ENCODE assay signal across 8 cellular contexts in genomic region chr2:96509114-96509846, GRCh38. TPM values are rescaled to one million over a fixed set of nuclear protein-coding genes. Genes with fewer than 3 reads are reported as not detected.
A peak's percentile ranks its signal among the peaks of the same experiment; 100 is the strongest.
DNase-seq lines count a peak whose midpoint lies in the region; ATAC-seq and TF ChIP-seq lines count a peak whose summit lies in the region.

No MANE protein-coding gene starts in this region.

- no peaks in the 10 kb centered on the region for H3K36me3 Mint-ChIP-seq in GM23338 (ENCODE audit: low read depth)

- no peaks in the 10 kb centered on the region for H3K9me3 ChIP-seq in right atrium auricular region
- no peaks in the 10 kb centered on the region for H3K9me3 ChIP-seq in prostate gland

- no peaks in the 10 kb centered on the region for H4K20me1 ChIP-seq in GM23338 (replicated peaks; ENCODE audit: insufficient read depth)

- 30% methylated on average over 25 of the region's 32 CpGs for WGBS in prostate gland

- H3K79me2 ChIP-seq in GM23338 (replicated peaks; ENCODE audit: insufficient read depth), result no peaks in the 10 kb centered on the region

- peaks cover 5% of the 10 kb centered on the region; the same call in 2 of the 3 replicates for H3K9me3 Mint-ChIP-seq in GM23338

- H3K27ac ChIP-seq in GM23338 (ENCODE audit: low read depth), result no peak overlapping the region
- no peak overlapping the region for H3K27ac ChIP-seq in right atrium auricular region
- no peak overlapping the region for H3K27ac ChIP-seq in prostate gland

- H3K27ac Mint-ChIP-seq in GM23338, result no peak overlapping the region

- no peak for TF ChIP-seq POLR2A in prostate gland (IDR thresholded peaks at IDR 0.05)

- H3K4me3 Mint-ChIP-seq in GM23338, result peak overlapping the region; percentile 60; the same call in 2 of the 3 replicates

- peaks cover 22% of the 10 kb centered on the region for H3K27me3 Mint-ChIP-seq in GM23338 (ENCODE audit: insufficient read depth, low read depth, poor library complexity)

- intact Hi-C loops in prostate gland (cut with DNase I), result loop anchor here (2.0 to 10.0 kb wide), 3 partner anchors 43 to 204 kb away; partner anchors contain the start of gene SNRNP200

- H3K4me3 ChIP-seq in GM23338 (peak overlapping the region; percentile 63), right atrium auricular region (no peak overlapping the region), prostate gland (no peak overlapping the region)

- peak overlapping the region; percentile 82 for H3K4me2 ChIP-seq in GM23338

- no peaks in the 10 kb centered on the region for H3K9me2 ChIP-seq in GM23338 (ENCODE audit: insufficient read depth)

- H2AFZ ChIP-seq in GM23338, result peak overlapping the region; percentile 98

- ATAC-seq in GM23338 (peak; percentile 84), HG03520 (IDR thresholded peaks at IDR 0.05; ENCODE audit: unreplicated experiment) (no peak)

- TF ChIP-seq CTCF in GM23338 (conservative IDR thresholded peaks at IDR 0.05; ENCODE audit: low read depth in 2 of 2) (peak; percentile 83 to 98), right atrium auricular region (IDR thresholded peaks at IDR 0.05) (peak; percentile 96 to 99), prostate gland (IDR thresholded peaks at IDR 0.05) (peak; percentile 95 to 98 (median 98))

- H3K36me3 ChIP-seq in GM23338 (ENCODE audit: insufficient read depth) (no peaks in the 10 kb centered on the region; the same call in 1 of the 2 replicates), right atrium auricular region (no peaks in the 10 kb centered on the region), prostate gland (no peaks in the 10 kb centered on the region)

- DNase-seq in Daoy (ENCODE audit: low read depth) (peak; percentile 92), GM23338 (ENCODE audit: low spot score) (peak; percentile 93), MV-4-11 (lab: John Stamatoyannopoulos, UW) (peak; percentile 72), SKM-1 (lab: John Stamatoyannopoulos, UW; ENCODE audit: unreplicated experiment) (peak; percentile 58), amniotic epithelial cell (ENCODE audit: low read depth) (peak; percentile 75), right atrium auricular region (ENCODE audit: low spot score) (peak; percentile 85), prostate gland (ENCODE audit: low spot score) (peak; percentile 86)

- peaks cover 3% of the 10 kb centered on the region; the same call in 1 of the 2 replicates for H3K4me1 ChIP-seq in GM23338 (ENCODE audit: insufficient read depth)
- H3K4me1 ChIP-seq in right atrium auricular region, result peaks cover 0 to 18% of the 10 kb centered on the region in 2 donors
- H3K4me1 ChIP-seq in prostate gland (replicated peaks), result no peaks in the 10 kb centered on the region

- H3F3A ChIP-seq in GM23338 (replicated peaks; ENCODE audit: low read depth), result 0 out of 2 replicates have a peak, but pooled peaks cover 2% of the 10 kb centered on the region

- H3K27me3 ChIP-seq in GM23338 (ENCODE audit: insufficient read depth) (peaks cover 10% of the 10 kb centered on the region), right atrium auricular region (no peaks in the 10 kb centered on the region), prostate gland (replicated peaks; ENCODE audit: insufficient read depth) (no peaks in the 10 kb centered on the region)

- H3K4me1 Mint-ChIP-seq in GM23338, result peaks cover 17% of the 10 kb centered on the region

TF ChIP-seq in GM23338, 12 proteins besides CTCF, POLR2A, EP300 and RAD21 (continues in another document):
- TF ChIP-seq, protein P1, sequence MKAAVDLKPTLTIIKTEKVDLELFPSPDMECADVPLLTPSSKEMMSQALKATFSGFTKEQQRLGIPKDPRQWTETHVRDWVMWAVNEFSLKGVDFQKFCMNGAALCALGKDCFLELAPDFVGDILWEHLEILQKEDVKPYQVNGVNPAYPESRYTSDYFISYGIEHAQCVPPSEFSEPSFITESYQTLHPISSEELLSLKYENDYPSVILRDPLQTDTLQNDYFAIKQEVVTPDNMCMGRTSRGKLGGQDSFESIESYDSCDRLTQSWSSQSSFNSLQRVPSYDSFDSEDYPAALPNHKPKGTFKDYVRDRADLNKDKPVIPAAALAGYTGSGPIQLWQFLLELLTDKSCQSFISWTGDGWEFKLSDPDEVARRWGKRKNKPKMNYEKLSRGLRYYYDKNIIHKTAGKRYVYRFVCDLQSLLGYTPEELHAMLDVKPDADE (IDR thresholded peaks at IDR 0.05), result no peak
- TF ChIP-seq NANOG (IDR thresholded peaks at IDR 0.05; ENCODE audit: borderline replicate concordance), result no peak
- TF ChIP-seq EZH2 (IDR thresholded peaks at IDR 0.05; ENCODE audit: low read depth, unreplicated experiment), result no peak
- TF ChIP-seq, protein P2, sequence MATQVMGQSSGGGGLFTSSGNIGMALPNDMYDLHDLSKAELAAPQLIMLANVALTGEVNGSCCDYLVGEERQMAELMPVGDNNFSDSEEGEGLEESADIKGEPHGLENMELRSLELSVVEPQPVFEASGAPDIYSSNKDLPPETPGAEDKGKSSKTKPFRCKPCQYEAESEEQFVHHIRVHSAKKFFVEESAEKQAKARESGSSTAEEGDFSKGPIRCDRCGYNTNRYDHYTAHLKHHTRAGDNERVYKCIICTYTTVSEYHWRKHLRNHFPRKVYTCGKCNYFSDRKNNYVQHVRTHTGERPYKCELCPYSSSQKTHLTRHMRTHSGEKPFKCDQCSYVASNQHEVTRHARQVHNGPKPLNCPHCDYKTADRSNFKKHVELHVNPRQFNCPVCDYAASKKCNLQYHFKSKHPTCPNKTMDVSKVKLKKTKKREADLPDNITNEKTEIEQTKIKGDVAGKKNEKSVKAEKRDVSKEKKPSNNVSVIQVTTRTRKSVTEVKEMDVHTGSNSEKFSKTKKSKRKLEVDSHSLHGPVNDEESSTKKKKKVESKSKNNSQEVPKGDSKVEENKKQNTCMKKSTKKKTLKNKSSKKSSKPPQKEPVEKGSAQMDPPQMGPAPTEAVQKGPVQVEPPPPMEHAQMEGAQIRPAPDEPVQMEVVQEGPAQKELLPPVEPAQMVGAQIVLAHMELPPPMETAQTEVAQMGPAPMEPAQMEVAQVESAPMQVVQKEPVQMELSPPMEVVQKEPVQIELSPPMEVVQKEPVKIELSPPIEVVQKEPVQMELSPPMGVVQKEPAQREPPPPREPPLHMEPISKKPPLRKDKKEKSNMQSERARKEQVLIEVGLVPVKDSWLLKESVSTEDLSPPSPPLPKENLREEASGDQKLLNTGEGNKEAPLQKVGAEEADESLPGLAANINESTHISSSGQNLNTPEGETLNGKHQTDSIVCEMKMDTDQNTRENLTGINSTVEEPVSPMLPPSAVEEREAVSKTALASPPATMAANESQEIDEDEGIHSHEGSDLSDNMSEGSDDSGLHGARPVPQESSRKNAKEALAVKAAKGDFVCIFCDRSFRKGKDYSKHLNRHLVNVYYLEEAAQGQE (IDR thresholded peaks at IDR 0.05; ENCODE audit: unreplicated experiment), result no peak
- no peak for TF ChIP-seq EZH2phosphoT487 (IDR thresholded peaks at IDR 0.05; ENCODE audit: unreplicated experiment)
- TF ChIP-seq ZNF114 (CRISPR knock-in tag; IDR thresholded peaks at IDR 0.05), result no peak
- no peak for TF ChIP-seq ZNF331 (CRISPR knock-in tag; IDR thresholded peaks at IDR 0.05; ENCODE audit: low read depth)

RNA-seq across cellular contexts. Expression of gene NEURL3, which starts 4.1 kb away (rescaled TPM):
- total RNA-seq in Daoy (2014; rRNA removed; shearing (Covaris generic)), result 0.23 and 1.2 TPM in 2 replicates
- not detected in 2 replicates for total RNA-seq in GM23338 (2014; rRNA removed; shearing (Covaris generic))
- 0.21 TPM in 1 of 2 replicates, not detected in the other for polyA plus RNA-seq in GM23338 (2016; fragmentation: Nextera tagmentation; extraction: Ambion mirVana)
- total RNA-seq in right atrium auricular region (not detected), prostate gland (10 to 100 TPM in 1 of 2 donors, 1 to 10 TPM in 1; 8.9 to 28.9 TPM)

RNA-seq across cellular contexts. Expression of gene ARID5A, which starts 27.3 kb away (rescaled TPM):
- 2.9 and 5.4 TPM in 2 replicates for total RNA-seq in Daoy (2014; rRNA removed; shearing (Covaris generic))
- total RNA-seq in GM23338 (2014; rRNA removed; shearing (Covaris generic)), result 7.1 and 7.7 TPM in 2 replicates
- 5.5 and 5.9 TPM in 2 replicates for polyA plus RNA-seq in GM23338 (2016; fragmentation: Nextera tagmentation; extraction: Ambion mirVana)
- 10 to 100 TPM; 17.1 to 52.6 TPM for total RNA-seq in right atrium auricular region
- 10 to 100 TPM; 23.0 to 54.6 TPM for total RNA-seq in prostate gland
